Comparison of ENCODE assay signal across 9 cellular contexts in genomic region chr11:19242184-19242932, GRCh38. TPM values are rescaled to one million over a fixed set of nuclear protein-coding genes. Genes with fewer than 3 reads are reported as not detected.
DNase-seq lines count a peak whose midpoint lies in the region; ATAC-seq, FAIRE-seq and TF ChIP-seq lines count a peak whose summit lies in the region.
"Had no signal": no experiment of that assay in that cellular context is flagged by ENCODE, and none has a peak within 500 bp of the region (broad histone marks: within the 10 kb centered on the region; RNA-seq: fewer than 3 reads in every experiment).

No MANE protein-coding gene starts in this region.

- WGBS in H1 (ENCODE audit: extremely low coverage in 1 of 2, insufficient coverage in 1 of 2, insufficient read length in 1 of 2, insufficient replicate concordance in 2 of 2, low coverage in 1 of 2, low lambda C conversion rate in 2 of 2, missing lambda C conversion rate in 1 of 2), 2 experiments = 4% methylated on average over 47 of the region's 55 CpGs; no CpG with 5 or more reads in 1 of the 2 experiments

- H4K20me1 ChIP-seq in H1 (replicated peaks in 1 of 2; ENCODE audit: control insufficient read depth in 1 of 2, insufficient read depth in 2 of 2, low read length in 2 of 2) (peaks cover 0 to 2% of the 10 kb centered on the region in 2 experiments), neural progenitor cell (ENCODE audit: low read depth) (no peaks in the 10 kb centered on the region)

- H3K56ac ChIP-seq in H1 (replicated peaks; ENCODE audit: insufficient read length, low read depth, low read length) = no peak overlapping the region

- peaks cover 29% of the 10 kb centered on the region for H3K27me3 ChIP-seq in CD8-positive, alpha-beta memory T cell (ENCODE audit: insufficient read depth, low read length, poor library complexity, severe bottlenecking)
- peaks cover 38% of the 10 kb centered on the region for H3K27me3 ChIP-seq in NT2/D1 (ENCODE audit: insufficient read depth, insufficient read length)
- peaks cover 9 to 28% (median 20%) of the 10 kb centered on the region in 4 experiments for H3K27me3 ChIP-seq in H1 (replicated peaks in 1 of 4; ENCODE audit: control insufficient read depth in 3 of 4, extremely low read depth in 1 of 4, insufficient read depth in 3 of 4, low read length in 3 of 4)
- peaks cover 47% of the 10 kb centered on the region for H3K27me3 ChIP-seq in neural progenitor cell

- H3K9ac ChIP-seq in NT2/D1 (ENCODE audit: insufficient read length, low read depth) (peak overlapping the region; percentile 83), H1 (replicated peaks in 1 of 4; ENCODE audit: extremely low read depth in 1 of 4, low read depth in 3 of 4, low read length in 3 of 4) (peak overlapping the region; percentile 38 to 61 (median 50); a peak in 6 of 7 replicates), neural progenitor cell (no peak overlapping the region)

- H3K4me3 ChIP-seq in CD8-positive, alpha-beta memory T cell (ENCODE audit: low read length) = peak overlapping the region; percentile 43
- peak overlapping the region; percentile 58 for H3K4me3 ChIP-seq in NT2/D1 (ENCODE audit: insufficient read length, low read depth)
- H3K4me3 ChIP-seq in H1 (ENCODE audit: extremely low read depth in 1 of 4, insufficient read depth in 2 of 4, low read depth in 3 of 4, low read length in 4 of 4) = peak overlapping the region; percentile 51 to 88 (median 71)
- H3K4me3 ChIP-seq in neural progenitor cell = peak overlapping the region; percentile 63

- peaks cover 39 to 62% of the 10 kb centered on the region in 2 donors for H3K27me3 Mint-ChIP-seq in CD8-positive, alpha-beta memory T cell
- H3K27me3 Mint-ChIP-seq in neural progenitor cell (ENCODE audit: insufficient read depth, low read depth) = peaks cover 36% of the 10 kb centered on the region

- TF ChIP-seq POLR2A in H1 (IDR thresholded peaks at IDR 0.05; ENCODE audit: control extremely low read depth in 1 of 2, low read depth in 2 of 2, low read length in 2 of 2) = no peak

- no peak for FAIRE-seq in H1 (lab: Jason Lieb, UNC)

- no peak overlapping the region for H2BK20ac ChIP-seq in H1 (ENCODE audit: low read length)

- peaks cover 13% of the 10 kb centered on the region for H3K23me2 ChIP-seq in H1 (ENCODE audit: low read depth, low read length)

- peak in 1 of 5 donors; percentile 5 for DNase-seq in CD8-positive, alpha-beta memory T cell
- DNase-seq in NT2/D1 (ENCODE audit: low read depth, low spot score) = no peak
- DNase-seq in H1 (ENCODE audit: low read depth in 1 of 2, low spot score in 2 of 2) = peak in 1 of 2 experiments; percentile 63
- DNase-seq in neural progenitor cell (ENCODE audit: low spot score) = peak; percentile 50
- DNase-seq in cerebellar nuclear complex (lab: John Stamatoyannopoulos, UW) = no peak

- H4K8ac ChIP-seq in H1 (ENCODE audit: extremely low read depth, insufficient read depth, low read length) = no peak overlapping the region; the same call in 1 of the 2 replicates

- H3K36me3 ChIP-seq in CD8-positive, alpha-beta memory T cell (ENCODE audit: insufficient read depth, low read length) = no peaks in the 10 kb centered on the region
- H3K36me3 ChIP-seq in NT2/D1 (ENCODE audit: insufficient read depth, insufficient read length, low read length) = peaks cover 3% of the 10 kb centered on the region
- H3K36me3 ChIP-seq in H1 (ENCODE audit: control insufficient read depth in 2 of 4, insufficient read depth in 4 of 4, low read length in 3 of 4) = peaks cover 0 to 4% (median 1%) of the 10 kb centered on the region in 4 experiments; a peak in 2 of 8 replicates
- H3K36me3 ChIP-seq in neural progenitor cell = no peaks in the 10 kb centered on the region

- TF ChIP-seq CTCF in H1 (IDR thresholded peaks at IDR 0.05; ENCODE audit: control extremely low read depth in 1 of 3, insufficient read depth in 1 of 3, low read depth in 1 of 3, low read length in 3 of 3) = no peak
- TF ChIP-seq CTCF in neural progenitor cell (IDR thresholded peaks at IDR 0.05) = no peak

- H3K4me3 Mint-ChIP-seq in CD8-positive, alpha-beta memory T cell = peak overlapping the region; percentile 76 to 89 (median 85)
- H3K4me3 Mint-ChIP-seq in neural progenitor cell = peak overlapping the region; percentile 88

- H3K79me2 ChIP-seq in H1 (ENCODE audit: control insufficient read depth in 1 of 2, insufficient read depth in 2 of 2, low read length in 2 of 2) (no peaks in the 10 kb centered on the region), neural progenitor cell (ENCODE audit: low read depth) (peaks cover 5% of the 10 kb centered on the region)

- H2AFZ ChIP-seq in H1 (ENCODE audit: low read length) (peak overlapping the region; percentile 90; the same call in 1 of the 2 replicates), neural progenitor cell (replicated peaks) (peak overlapping the region; percentile 91)

- H2BK15ac ChIP-seq in H1 (ENCODE audit: low read length) = no peak overlapping the region

- peaks cover 16% of the 10 kb centered on the region for H3F3A ChIP-seq in neural progenitor cell (ENCODE audit: low read depth)

- H3K23ac ChIP-seq in H1 (ENCODE audit: insufficient read length) = no peak overlapping the region

- H3K9me3 ChIP-seq in CD8-positive, alpha-beta memory T cell (ENCODE audit: low read length) = no peaks in the 10 kb centered on the region
- no peaks in the 10 kb centered on the region for H3K9me3 ChIP-seq in NT2/D1 (ENCODE audit: insufficient read depth, low read length)
- H3K9me3 ChIP-seq in H1 (ENCODE audit: insufficient read depth in 2 of 2, low read depth in 1 of 2, low read length in 1 of 2) = no peaks in the 10 kb centered on the region
- no peaks in the 10 kb centered on the region for H3K9me3 ChIP-seq in neural progenitor cell (ENCODE audit: low read depth)

- peak overlapping the region; percentile 71; the same call in 1 of the 2 replicates for H2BK12ac ChIP-seq in H1 (ENCODE audit: low read depth, low read length)

- H3K4ac ChIP-seq in H1 (replicated peaks; ENCODE audit: insufficient read length, low read depth, low read length) = no peak overlapping the region

- CTCF ChIA-PET in CD8-positive, alpha-beta memory T cell (lab: Charles Lee) = no interaction called here
- CTCF ChIA-PET in H1 (lab: Charles Lee; ENCODE audit: partially characterized antibody) = interaction anchor here (0.8 to 1.1 kb wide), 5 partner anchors 11 to 163 kb away, joined by 3 to 5 read pairs (median 4); no protein-coding TSS in a partner anchor

- H4K91ac ChIP-seq in H1 (replicated peaks; ENCODE audit: insufficient read length, low read length) = peak overlapping the region; percentile 5

- H3K14ac ChIP-seq in H1 (ENCODE audit: insufficient read length) = no peak overlapping the region

- no peaks in the 10 kb centered on the region for H3K79me1 ChIP-seq in H1 (ENCODE audit: low read depth, low read length)

- no peak; a peak in 1 of 4 replicates for TF ChIP-seq RAD21 in H1 (IDR thresholded peaks at IDR 0.05 in 1 of 2, conservative IDR thresholded peaks at IDR 0.05 in 1 of 2; ENCODE audit: low read depth in 2 of 2, low read length in 2 of 2)

- H3K27ac Mint-ChIP-seq in CD8-positive, alpha-beta memory T cell = peak overlapping the region in 2 of 8 donors; percentile 27 to 72
- H3K27ac Mint-ChIP-seq in neural progenitor cell = no peak overlapping the region

- H2BK120ac ChIP-seq in H1 (replicated peaks; ENCODE audit: low read depth, low read length) = no peak overlapping the region

- no peak overlapping the region; the same call in 1 of the 2 replicates for H2BK5ac ChIP-seq in H1 (ENCODE audit: low read depth, low read length)

- no peaks in the 10 kb centered on the region for H3K9me3 Mint-ChIP-seq in CD8-positive, alpha-beta memory T cell
- no peaks in the 10 kb centered on the region for H3K9me3 Mint-ChIP-seq in neural progenitor cell

- H3K36me3 Mint-ChIP-seq in CD8-positive, alpha-beta memory T cell = peaks cover 0 to 2% (median 0%) of the 10 kb centered on the region in 3 donors
- peaks cover 8% of the 10 kb centered on the region for H3K36me3 Mint-ChIP-seq in neural progenitor cell

- POLR2A ChIA-PET in CD8-positive, alpha-beta memory T cell (lab: Charles Lee) = no interaction called here
- POLR2A ChIA-PET in H1 (lab: Charles Lee; ENCODE audit: partially characterized antibody) = interaction anchor here (0.6 to 2.0 kb wide), 4 partner anchors 11 to 162 kb away, joined by 3 to 9 read pairs (median 4); no protein-coding TSS in a partner anchor

- ATAC-seq in GM21529 (IDR thresholded peaks at IDR 0.05; ENCODE audit: unreplicated experiment) (no peak), HG03469 (IDR thresholded peaks at IDR 0.05; ENCODE audit: unreplicated experiment) (no peak), HG02840 (IDR thresholded peaks at IDR 0.05; ENCODE audit: low FRiP score, unreplicated experiment) (no peak)

- no peak overlapping the region for H3K27ac ChIP-seq in CD8-positive, alpha-beta memory T cell (ENCODE audit: low read depth, low read length)
- H3K27ac ChIP-seq in H1 (ENCODE audit: low read depth, low read length) = no peak overlapping the region
- H3K27ac ChIP-seq in neural progenitor cell = no peak overlapping the region

- H4K5ac ChIP-seq in H1 (ENCODE audit: insufficient read length, low read depth, low read length) = peak overlapping the region; percentile 67

- peak overlapping the region; percentile 91 for H3K18ac ChIP-seq in H1 (ENCODE audit: extremely low read depth, low read length)

- H3K4me1 Mint-ChIP-seq in CD8-positive, alpha-beta memory T cell = peaks cover 12 to 29% (median 28%) of the 10 kb centered on the region in 3 donors
- peaks cover 31% of the 10 kb centered on the region for H3K4me1 Mint-ChIP-seq in neural progenitor cell

- H3K4me1 ChIP-seq in CD8-positive, alpha-beta memory T cell (ENCODE audit: insufficient read depth, low read length) = peaks cover 9% of the 10 kb centered on the region
- peaks cover 5% of the 10 kb centered on the region for H3K4me1 ChIP-seq in NT2/D1 (ENCODE audit: insufficient read depth, insufficient read length)
- H3K4me1 ChIP-seq in H1 (replicated peaks in 1 of 4; ENCODE audit: control insufficient read depth in 3 of 4, insufficient read depth in 4 of 4, low read length in 3 of 4) = peaks cover 0 to 7% (median 3%) of the 10 kb centered on the region in 4 experiments; a peak in 3 of 7 replicates
- H3K4me1 ChIP-seq in neural progenitor cell = peaks cover 15% of the 10 kb centered on the region

- H3K4me2 ChIP-seq in H1 (ENCODE audit: insufficient read depth in 1 of 2, low read depth in 2 of 2, low read length in 2 of 2) (peak overlapping the region; percentile 94 to 100), neural progenitor cell (peak overlapping the region; percentile 97)

- no peak overlapping the region for H2AK5ac ChIP-seq in H1 (ENCODE audit: low read depth, low read length)

- no peak for TF ChIP-seq EP300 in H1 (IDR thresholded peaks at IDR 0.05; ENCODE audit: borderline replicate concordance in 1 of 2, low read depth in 2 of 2, low read length in 2 of 2)

RNA-seq across cellular contexts. Expression of gene E2F8, which starts 1.6 kb away (rescaled TPM):
- total RNA-seq in CD8-positive, alpha-beta memory T cell = 10 to 100 TPM; 12.7 to 16.5 TPM
- 0.16 TPM for polyA plus RNA-seq in CD8-positive, alpha-beta memory T cell
- total RNA-seq in H1 (2021; fragmentation: NEBNext Ultra II Directional; extraction: Animal tissue kit (Norgen Biotek cat#: 25700)) = 11.4 and 11.5 TPM in 2 replicates
- polyA plus RNA-seq in H1 (2011; rRNA removed) = 3.8 and 5.4 TPM in 2 replicates
- polyA plus RNA-seq in H1 (2011; cell fraction: cytosol; rRNA removed) = 4.3 TPM
- 7.9 TPM for polyA plus RNA-seq in H1 (2011; cell fraction: nucleus; rRNA removed)
- polyA plus RNA-seq in H1 (2012, experiment 1 of 2) = 5.0 to 9.1 TPM (median 6.0 TPM) in 4 replicates
- polyA plus RNA-seq in H1 (2012, experiment 2 of 2) = 0.60 TPM
- polyA plus RNA-seq in H1 (2013, experiment 1 of 2) = 6.8 TPM
- 6.8 TPM for polyA plus RNA-seq in H1 (2013, experiment 2 of 2)
- 4.1 and 5.9 TPM in 2 replicates for polyA minus RNA-seq in H1 (2011; rRNA and poly(A)+ RNA removed)
- 2.2 TPM for polyA minus RNA-seq in H1 (2011; cell fraction: cytosol; rRNA and poly(A)+ RNA removed)
- polyA minus RNA-seq in H1 (2011; cell fraction: nucleus; rRNA and poly(A)+ RNA removed) = 15.6 TPM
- 4.9 and 5.7 TPM in 2 replicates for total RNA-seq in neural progenitor cell (ENCODE audit: low replicate concordance)

RNA-seq across cellular contexts. Expression of gene CSRP3, which starts 40.6 kb away (rescaled TPM):
- total RNA-seq in CD8-positive, alpha-beta memory T cell = not detected
- polyA plus RNA-seq in CD8-positive, alpha-beta memory T cell = not detected
- not detected in 2 replicates for total RNA-seq in H1 (2021; fragmentation: NEBNext Ultra II Directional; extraction: Animal tissue kit (Norgen Biotek cat#: 25700))
- polyA plus RNA-seq in H1 (2011; rRNA removed) = not detected in 2 replicates
- polyA plus RNA-seq in H1 (2011; cell fraction: cytosol; rRNA removed) = not detected
- polyA plus RNA-seq in H1 (2011; cell fraction: nucleus; rRNA removed) = not detected
- polyA plus RNA-seq in H1 (2012, experiment 1 of 2) = not detected in 4 replicates
- not detected for polyA plus RNA-seq in H1 (2012, experiment 2 of 2)
- not detected for polyA plus RNA-seq in H1 (2013, experiment 1 of 2)
- polyA plus RNA-seq in H1 (2013, experiment 2 of 2) = not detected
- polyA minus RNA-seq in H1 (2011; rRNA and poly(A)+ RNA removed) = not detected in 2 replicates
- polyA minus RNA-seq in H1 (2011; cell fraction: cytosol; rRNA and poly(A)+ RNA removed) = not detected
- not detected for polyA minus RNA-seq in H1 (2011; cell fraction: nucleus; rRNA and poly(A)+ RNA removed)
- not detected in 2 replicates for total RNA-seq in neural progenitor cell (ENCODE audit: low replicate concordance)
- total RNA-seq: glomerular endothelial cell had no signal
